Comparison of ENCODE assay signal across 10 cellular contexts in the genomic region with DNA sequence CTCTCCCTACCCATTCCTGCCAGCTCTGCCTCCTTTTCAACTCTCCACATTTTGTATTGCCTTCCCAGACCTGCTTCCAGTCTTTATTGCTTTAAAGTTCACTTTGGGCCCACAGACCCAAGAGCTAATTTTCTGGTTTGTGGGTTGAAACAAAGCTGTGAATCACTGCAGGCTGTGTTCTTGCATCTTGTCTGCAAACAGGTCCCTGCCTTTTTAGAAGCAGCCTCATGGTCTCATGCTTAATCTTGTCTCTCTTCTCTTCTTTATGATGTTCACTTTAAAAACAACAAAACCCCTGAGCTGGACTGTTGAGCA. TPM values are rescaled to one million over a fixed set of nuclear protein-coding genes. Genes with fewer than 3 reads are reported as not detected.
DNase-seq lines count a peak whose midpoint lies in the region; ATAC-seq and TF ChIP-seq lines count a peak whose summit lies in the region.
"Had no signal": no experiment of that assay in that cellular context is flagged by ENCODE, and none has a peak within 500 bp of the region (broad histone marks: within the 10 kb centered on the region; RNA-seq: fewer than 3 reads in every experiment).

No MANE protein-coding gene starts in this region.

- no peak overlapping the region for H2AK5ac ChIP-seq in neuronal stem cell (ENCODE audit: low read depth, low read length)

- no peak overlapping the region for H2BK15ac ChIP-seq in neuronal stem cell (ENCODE audit: low read length)

- H4K8ac ChIP-seq in neuronal stem cell (ENCODE audit: low read depth, low read length) = no peak overlapping the region

- H3K4me1 Mint-ChIP-seq in CD4-positive, CD25-positive, alpha-beta regulatory T cell = peaks cover 22 to 69% (median 59%) of the 10 kb centered on the region in 4 donors

- no peaks in the 10 kb centered on the region for H3K27me3 ChIP-seq in CD4-positive, CD25-positive, alpha-beta regulatory T cell (ENCODE audit: control insufficient read depth, insufficient read depth, low read length)
- no peaks in the 10 kb centered on the region for H3K27me3 ChIP-seq in Karpas-422 (ENCODE audit: low read length)
- H3K27me3 ChIP-seq in neuronal stem cell (ENCODE audit: control insufficient read depth in 3 of 3, insufficient read depth in 3 of 3, low read depth in 1 of 3, low read length in 3 of 3) = peaks cover 0 to 8% (median 5%) of the 10 kb centered on the region in 3 experiments

- H3K14ac ChIP-seq in neuronal stem cell (ENCODE audit: low read length) = no peak overlapping the region

- no peak overlapping the region for H2BK120ac ChIP-seq in neuronal stem cell (ENCODE audit: low read depth, low read length)

- H3K4ac ChIP-seq in neuronal stem cell (ENCODE audit: low read length) = no peak overlapping the region

- peaks cover 10% of the 10 kb centered on the region for H3K27me3 Mint-ChIP-seq in CD4-positive, CD25-positive, alpha-beta regulatory T cell

- peaks cover 19% of the 10 kb centered on the region for H3K79me1 ChIP-seq in neuronal stem cell (ENCODE audit: low read depth, low read length)

- peaks cover 51% of the 10 kb centered on the region for H3K36me3 Mint-ChIP-seq in CD4-positive, CD25-positive, alpha-beta regulatory T cell

- H3K27ac Mint-ChIP-seq in CD4-positive, CD25-positive, alpha-beta regulatory T cell = peak overlapping the region; percentile 95 to 99 (median 98)

- H3K4me2 ChIP-seq in Karpas-422 (ENCODE audit: low read depth, low read length, poor library complexity, severe bottlenecking) = peak overlapping the region; percentile 96
- H3K4me2 ChIP-seq in neuronal stem cell (ENCODE audit: insufficient read depth, low read length, poor library complexity, severe bottlenecking) = peak overlapping the region; percentile 21

- H3K4me3 ChIP-seq in CD4-positive, CD25-positive, alpha-beta regulatory T cell (ENCODE audit: low read depth, low read length) = peak overlapping the region; percentile 100
- H3K4me3 ChIP-seq in Karpas-422 (ENCODE audit: low read length) (peak overlapping the region; percentile 89; the same call in 1 of the 2 replicates), coronary artery (peak overlapping the region; percentile 80), neuronal stem cell (ENCODE audit: low read length in 2 of 2) (no peak overlapping the region)

- H2BK12ac ChIP-seq in neuronal stem cell (ENCODE audit: low read length) = no peak overlapping the region

- peaks cover 47% of the 10 kb centered on the region for H3K36me3 ChIP-seq in CD4-positive, CD25-positive, alpha-beta regulatory T cell (ENCODE audit: control insufficient read depth, insufficient read depth, low read length)
- H3K36me3 ChIP-seq in Karpas-422 (ENCODE audit: insufficient read depth, low read length) = peaks cover 30% of the 10 kb centered on the region
- H3K36me3 ChIP-seq in neuronal stem cell (replicated peaks in 1 of 2; ENCODE audit: control insufficient read depth in 2 of 2, insufficient read depth in 2 of 2, low read length in 2 of 2) = peaks cover 10 to 38% of the 10 kb centered on the region in 2 donors

- H4K91ac ChIP-seq in neuronal stem cell (ENCODE audit: low read depth, low read length, poor library complexity) = no peak overlapping the region

- no peak for ATAC-seq in CD4-positive, CD25-positive, alpha-beta regulatory T cell (ENCODE audit: low read depth in 2 of 2)
- no peak for ATAC-seq in GM18873 (IDR thresholded peaks at IDR 0.05; ENCODE audit: low FRiP score, unreplicated experiment)

- no peaks in the 10 kb centered on the region for H3K9me3 Mint-ChIP-seq in CD4-positive, CD25-positive, alpha-beta regulatory T cell

- DNase-seq in CD4-positive, CD25-positive, alpha-beta regulatory T cell = peak in 2 of 3 donors; percentile 19 to 37
- DNase-seq in Karpas-422 (peak; percentile 75), coronary artery (ENCODE audit: low spot score) (no peak), neuronal stem cell (ENCODE audit: low spot score) (no peak), NCI-H748 (lab: John Stamatoyannopoulos, UW; ENCODE audit: unreplicated experiment) (no peak), DMS79 treated with DMSO at 0.1 percent for 48 hours (lab: John Stamatoyannopoulos, UW) (no peak), NCI-H748 treated with DMSO at 0.1 percent for 48 hours (lab: John Stamatoyannopoulos, UW) (no peak)
- DNase-seq: NCI-H1694 treated with DMSO at 0.1 percent for 48 hours; stimulated activated CD4-positive, alpha-beta T cell treated with anti-CD3 and anti-CD28 coated beads, Interleukin-2, amount 100 ng/mL, for 24 hours had no signal

- H3K27ac ChIP-seq in CD4-positive, CD25-positive, alpha-beta regulatory T cell (ENCODE audit: insufficient read depth, low read length, poor library complexity, severe bottlenecking) = peak overlapping the region; percentile 97
- H3K27ac ChIP-seq in Karpas-422 (ENCODE audit: low read length) (peak overlapping the region; percentile 95), coronary artery (peak overlapping the region; percentile 96 to 99), neuronal stem cell (replicated peaks; ENCODE audit: low read length) (no peak overlapping the region)

- peaks cover 34% of the 10 kb centered on the region for H3K79me2 ChIP-seq in Karpas-422 (ENCODE audit: low read length)

- peak overlapping the region; percentile 96 to 100 (median 98) for H3K4me3 Mint-ChIP-seq in CD4-positive, CD25-positive, alpha-beta regulatory T cell

- no peaks in the 10 kb centered on the region for H3K9me3 ChIP-seq in CD4-positive, CD25-positive, alpha-beta regulatory T cell (ENCODE audit: control insufficient read depth in 2 of 2, low read length in 2 of 2)
- H3K9me3 ChIP-seq in Karpas-422 (ENCODE audit: low read length) = no peaks in the 10 kb centered on the region
- H3K9me3 ChIP-seq in neuronal stem cell (replicated peaks in 1 of 2; ENCODE audit: control insufficient read depth in 2 of 2, insufficient read depth in 1 of 2, low read depth in 1 of 2, low read length in 2 of 2) = no peaks in the 10 kb centered on the region

- no peak overlapping the region for H3K18ac ChIP-seq in neuronal stem cell (ENCODE audit: low read length)

- H4K20me1 ChIP-seq in Karpas-422 (ENCODE audit: insufficient read depth, low read depth, low read length) = peaks cover 43% of the 10 kb centered on the region

- H3K9me2 ChIP-seq in Karpas-422 (replicated peaks; ENCODE audit: insufficient read depth, low read length) = no peaks in the 10 kb centered on the region

- no peak for TF ChIP-seq CTCF in coronary artery (IDR thresholded peaks at IDR 0.05)

- H3K23ac ChIP-seq in neuronal stem cell (ENCODE audit: low read depth, low read length, poor library complexity) = no peak overlapping the region

- H2AFZ ChIP-seq in Karpas-422 (ENCODE audit: low read length) (no peak overlapping the region), neuronal stem cell (ENCODE audit: low read length) (no peak overlapping the region)

- no peak overlapping the region for H2BK5ac ChIP-seq in neuronal stem cell (ENCODE audit: low read length)

- H3K9ac ChIP-seq in Karpas-422 (ENCODE audit: low read length) (peak overlapping the region; percentile 99; the same call in 1 of the 2 replicates), neuronal stem cell (ENCODE audit: low read depth, low read length, poor library complexity) (no peak overlapping the region)

- H3K4me1 ChIP-seq in CD4-positive, CD25-positive, alpha-beta regulatory T cell (ENCODE audit: control insufficient read depth, insufficient read depth, low read length, poor library complexity, severe bottlenecking) = peaks cover 60% of the 10 kb centered on the region
- H3K4me1 ChIP-seq in Karpas-422 (ENCODE audit: low read length) = peaks cover 46% of the 10 kb centered on the region
- peaks cover 24 to 27% of the 10 kb centered on the region in 2 donors for H3K4me1 ChIP-seq in neuronal stem cell (ENCODE audit: control insufficient read depth in 2 of 2, insufficient read depth in 1 of 2, low read depth in 1 of 2, low read length in 2 of 2)

RNA-seq across cellular contexts. Expression of a gene that starts 3.8 kb away (rescaled TPM):
- total RNA-seq in CD4-positive, CD25-positive, alpha-beta regulatory T cell = 1,002 TPM
- polyA plus RNA-seq in CD4-positive, CD25-positive, alpha-beta regulatory T cell = 100 to 1,000 TPM; 153 to 176 (median 165) TPM
- total RNA-seq in Karpas-422 (2014; rRNA removed; shearing (Covaris generic); ENCODE audit: low replicate concordance) = 245 and 258 TPM in 2 replicates
- 59.9 TPM for polyA plus RNA-seq in neuronal stem cell (2013, experiment 1 of 2)
- polyA plus RNA-seq in neuronal stem cell (2013, experiment 2 of 2) = 59.9 TPM

RNA-seq across cellular contexts. Expression of a gene that starts 41.9 kb away (rescaled TPM):
- total RNA-seq in CD4-positive, CD25-positive, alpha-beta regulatory T cell = not detected
- not detected for polyA plus RNA-seq in CD4-positive, CD25-positive, alpha-beta regulatory T cell
- total RNA-seq in Karpas-422 (2014; rRNA removed; shearing (Covaris generic); ENCODE audit: low replicate concordance) = 2.2 and 3.6 TPM in 2 replicates
- 2.0 TPM for polyA plus RNA-seq in neuronal stem cell (2013, experiment 1 of 2)
- polyA plus RNA-seq in neuronal stem cell (2013, experiment 2 of 2) = 2.0 TPM

Comparison
In these comparisons a context has a peak if more than half of its experiments do, and no peak if none do; other contexts are left out.
1. DNase-seq: peak in CD4-positive, CD25-positive, alpha-beta regulatory T cell (2 of 3) and Karpas-422 (single experiment); none in coronary artery (single experiment), neuronal stem cell (single experiment), NCI-H748 (single experiment), DMS79 treated with DMSO at 0.1 percent for 48 hours (single experiment) and NCI-H748 treated with DMSO at 0.1 percent for 48 hours (single experiment).
2. H3K4me3 ChIP-seq: peak in CD4-positive, CD25-positive, alpha-beta regulatory T cell (single experiment), Karpas-422 (single experiment) and coronary artery (single experiment); none in neuronal stem cell (0 of 2).